1 cellular context compared by ENCODE assay signal in genomic region chr3:107543666-107544065, GRCh38.
TF ChIP-seq lines count a peak whose summit lies in the region.

No MANE protein-coding gene starts in this region.

TF ChIP-seq in H1, 55 proteins besides CTCF, POLR2A, EP300 and RAD21 (continued from another document):
- TF ChIP-seq RXRA (IDR thresholded peaks at IDR 0.05; ENCODE audit: insufficient read depth, low read depth, low read length) (no peak), JUN (IDR thresholded peaks at IDR 0.05; ENCODE audit: low read depth, low read length) (no peak), TCF12 (IDR thresholded peaks at IDR 0.05; ENCODE audit: low read depth, low read length) (no peak), SUZ12 (IDR thresholded peaks at IDR 0.05; ENCODE audit: low read length) (no peak), NANOG (IDR thresholded peaks at IDR 0.05; ENCODE audit: insufficient read depth, low read depth, low read length, poor library complexity, severe bottlenecking) (no peak), JUND (IDR thresholded peaks at IDR 0.05; ENCODE audit: low read length) (no peak), TBP (IDR thresholded peaks at IDR 0.05; ENCODE audit: low read depth, low read length) (no peak), POLR2AphosphoS5 (IDR thresholded peaks at IDR 0.05; ENCODE audit: low read depth, low read length) (no peak), FOSL1 (IDR thresholded peaks at IDR 0.05; ENCODE audit: insufficient read depth, low read depth, low read length) (no peak), SP4 (IDR thresholded peaks at IDR 0.05; ENCODE audit: low read length) (no peak), E2F6 (IDR thresholded peaks at IDR 0.05) (no peak), MAX (IDR thresholded peaks at IDR 0.05) (no peak), NRF1 (IDR thresholded peaks at IDR 0.05; ENCODE audit: low read depth, low read length) (no peak), SIX5 (IDR thresholded peaks at IDR 0.05; ENCODE audit: low read depth, low read length) (no peak), RFX5 (IDR thresholded peaks at IDR 0.05; ENCODE audit: borderline replicate concordance, low read depth, low read length) (no peak), KDM5A (IDR thresholded peaks at IDR 0.05; ENCODE audit: low read length) (no peak), SIN3A (conservative IDR thresholded peaks at IDR 0.05 in 1 of 2, IDR thresholded peaks at IDR 0.05 in 1 of 2; ENCODE audit: low read depth in 1 of 2, low read length in 2 of 2) (no peak), HDAC6 (IDR thresholded peaks at IDR 0.05; ENCODE audit: low read depth, low read length) (no peak)
